In the genomic region with DNA sequence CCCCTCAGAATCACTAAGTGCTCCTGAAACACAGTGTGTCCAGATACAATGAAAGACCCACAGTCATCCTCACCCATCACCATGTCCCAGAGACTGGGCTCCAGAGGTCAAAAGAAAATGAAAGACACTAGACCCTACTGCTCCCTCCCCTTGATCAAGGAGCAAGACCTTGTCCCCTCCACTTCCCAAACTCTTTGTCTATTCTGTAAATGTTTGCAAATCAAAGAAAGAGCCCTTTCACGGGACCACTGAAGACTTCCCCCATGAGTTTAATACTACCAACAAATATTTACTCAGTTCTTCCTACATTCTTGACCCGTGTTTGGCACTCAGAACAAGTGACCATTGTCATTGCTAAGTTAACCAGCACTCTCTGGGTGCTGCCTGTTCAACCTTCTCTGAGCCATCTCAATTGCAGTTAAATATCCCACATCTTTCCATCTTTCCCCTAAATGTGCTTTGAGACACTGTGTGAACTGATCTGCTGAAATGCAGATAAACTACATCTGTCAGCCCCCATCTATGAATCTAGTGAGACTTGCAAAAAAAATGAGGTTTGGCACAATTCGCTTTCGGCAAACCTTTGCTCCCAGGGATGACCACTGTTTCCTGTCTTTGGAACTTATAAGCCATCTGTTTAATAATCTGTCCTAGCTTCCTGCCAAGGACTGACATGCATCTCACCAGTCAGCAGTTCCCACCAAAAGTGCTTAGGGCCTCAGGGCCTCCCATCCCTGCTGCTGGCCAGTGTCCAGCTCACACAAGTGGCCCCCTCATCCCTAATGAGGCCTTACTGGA, we compare ENCODE assay signal across 21 cellular contexts.
A peak's percentile ranks its signal among the peaks of the same experiment; 100 is the strongest.
DNase-seq lines count a peak whose midpoint lies in the region; ATAC-seq and TF ChIP-seq lines count a peak whose summit lies in the region.
"Had no signal": no experiment of that assay in that cellular context is flagged by ENCODE, and none has a peak within 500 bp of the region (broad histone marks: within the 10 kb centered on the region; RNA-seq: fewer than 3 reads in every experiment).

No MANE protein-coding gene starts in this region.

- no peaks in the 10 kb centered on the region for H3K9me3 Mint-ChIP-seq in activated naive CD4-positive, alpha-beta T cell treated with anti-CD3 and anti-CD28 coated beads for 36 hours
- H3K9me3 Mint-ChIP-seq: naive thymus-derived CD8-positive, alpha-beta T cell; stimulated activated naive CD8-positive, alpha-beta T cell treated with anti-CD3 and anti-CD28 coated beads, Interleukin-15, amount 100 ng/mL, for 72 hours; T-helper 1 cell treated with Interleukin-12 subunit alpha and Interleukin-12 subunit beta and Interleukin-4 antibody, amounts not matched to agents 30 μg/mL and 1 μg/mL, for 36 hours had no signal

- no peak for ATAC-seq in HG02840 (IDR thresholded peaks at IDR 0.05; ENCODE audit: low FRiP score, unreplicated experiment)
- ATAC-seq: gastroesophageal sphincter; HCT116; naive thymus-derived CD8-positive, alpha-beta T cell; stimulated activated naive CD8-positive, alpha-beta T cell treated with anti-CD3 and anti-CD28 coated beads, Interleukin-15, amount 100 ng/mL, for 72 hours had no signal

- H3K4me1 Mint-ChIP-seq in activated naive CD4-positive, alpha-beta T cell treated with anti-CD3 and anti-CD28 coated beads for 36 hours (ENCODE audit: low read depth) = no peaks in the 10 kb centered on the region
- H3K4me1 Mint-ChIP-seq: naive thymus-derived CD8-positive, alpha-beta T cell; stimulated activated naive CD8-positive, alpha-beta T cell treated with anti-CD3 and anti-CD28 coated beads, Interleukin-15, amount 100 ng/mL, for 72 hours had no signal

- intact Hi-C loops in activated naive CD4-positive, alpha-beta T cell treated with anti-CD3 and anti-CD28 coated beads for 36 hours (cut with micrococcal nuclease) = no loop called here

- no peaks in the 10 kb centered on the region for H3K36me3 Mint-ChIP-seq in activated naive CD4-positive, alpha-beta T cell treated with anti-CD3 and anti-CD28 coated beads for 36 hours (ENCODE audit: low read depth)
- H3K36me3 Mint-ChIP-seq: naive thymus-derived CD8-positive, alpha-beta T cell had no signal

- H3K4me3 Mint-ChIP-seq in activated naive CD4-positive, alpha-beta T cell treated with anti-CD3 and anti-CD28 coated beads for 36 hours = no peak overlapping the region
- H3K4me3 Mint-ChIP-seq: naive thymus-derived CD8-positive, alpha-beta T cell; stimulated activated naive CD8-positive, alpha-beta T cell treated with anti-CD3 and anti-CD28 coated beads, Interleukin-15, amount 100 ng/mL, for 72 hours; T-helper 1 cell treated with Interleukin-12 subunit alpha and Interleukin-12 subunit beta and Interleukin-4 antibody, amounts not matched to agents 30 μg/mL and 1 μg/mL, for 36 hours had no signal

- CTCF ChIA-PET in activated naive CD4-positive, alpha-beta T cell treated with anti-CD3 and anti-CD28 coated beads for 36 hours (lab: Charles Lee) = no interaction called here

- no peak overlapping the region for H3K27ac Mint-ChIP-seq in activated naive CD4-positive, alpha-beta T cell treated with anti-CD3 and anti-CD28 coated beads for 36 hours
- H3K27ac Mint-ChIP-seq: naive thymus-derived CD8-positive, alpha-beta T cell; stimulated activated naive CD8-positive, alpha-beta T cell treated with anti-CD3 and anti-CD28 coated beads, Interleukin-15, amount 100 ng/mL, for 72 hours; T-helper 1 cell treated with Interleukin-12 subunit alpha and Interleukin-12 subunit beta and Interleukin-4 antibody, amounts not matched to agents 30 μg/mL and 1 μg/mL, for 36 hours had no signal

- in situ Hi-C loops in G401 (cut with HindIII; ENCODE audit: low sequenced_read_pairs) (no loop called here), SK-MEL-5 (cut with HindIII; ENCODE audit: low pct_unique_long_range_greater_than_20kb, low sequenced_read_pairs) (no loop called here)

- H3K27me3 Mint-ChIP-seq in activated naive CD4-positive, alpha-beta T cell treated with anti-CD3 and anti-CD28 coated beads for 36 hours (ENCODE audit: low read depth) = no peaks in the 10 kb centered on the region
- H3K27me3 Mint-ChIP-seq: stimulated activated naive CD8-positive, alpha-beta T cell treated with anti-CD3 and anti-CD28 coated beads, Interleukin-15, amount 100 ng/mL, for 72 hours had no signal

- no peak for TF ChIP-seq CTCF in GM20000 (IDR thresholded peaks at IDR 0.05; ENCODE audit: extremely low read depth, missing control alignments)

- peak; percentile 30 for DNase-seq in G401 (ENCODE audit: low spot score)
- DNase-seq in SK-MEL-5 (ENCODE audit: low read depth, low spot score) = peak; percentile 41
- DNase-seq in fibroblast of peridontal ligament (ENCODE audit: extremely low read depth) = peak; percentile 31
- peak; percentile 84 for DNase-seq in myocyte (ENCODE audit: low read depth)
- DNase-seq in amygdala (lab: John Stamatoyannopoulos, UW) = no peak
- DNase-seq in GM20000 (ENCODE audit: low spot score) = no peak
- no peak for DNase-seq in activated naive CD4-positive, alpha-beta T cell treated with anti-CD3 and anti-CD28 coated beads for 36 hours
- DNase-seq: activated CD4-positive, alpha-beta T cell treated with anti-CD3 and anti-CD28 coated beads for 4 hours; activated T-cell treated with anti-CD3 and anti-CD28 coated beads, Interleukin-2, amount 50 U/mL, for 48 hours; anterior cingulate cortex; C1 segment of cervical spinal cord; GDM1; kidney; naive thymus-derived CD8-positive, alpha-beta T cell; NCI-H1048; NCI-H2227 treated with DMSO at 0.1 percent for 48 hours; stimulated activated naive CD8-positive, alpha-beta T cell treated with anti-CD3 and anti-CD28 coated beads, Interleukin-15, amount 100 ng/mL, for 72 hours had no signal

Comparison
In these comparisons a context has a peak if more than half of its experiments do, and no peak if none do; other contexts are left out.
1. DNase-seq: peak in G401 (single experiment), SK-MEL-5 (single experiment), fibroblast of peridontal ligament (single experiment) and myocyte (single experiment); none in amygdala (0 of 56), GM20000 (single experiment) and activated naive CD4-positive, alpha-beta T cell treated with anti-CD3 and anti-CD28 coated beads for 36 hours (single experiment).